In genomic region chr1:187691439-187691838, GRCh38 we compare ENCODE assay signal across 1 cellular context.
TF ChIP-seq lines count a peak whose summit lies in the region.

No MANE protein-coding gene starts in this region.

TF ChIP-seq in IMR-90, 13 proteins besides CTCF, POLR2A, EP300 and RAD21 (continued from another document):
- TF ChIP-seq USF2 (IDR thresholded peaks at IDR 0.05; ENCODE audit: low read depth, low read length) (no peak), FOS (IDR thresholded peaks at IDR 0.05; ENCODE audit: low read depth, low read length) (peak; percentile 99), MAZ (IDR thresholded peaks at IDR 0.05; ENCODE audit: borderline replicate concordance, low read depth, low read length) (peak; percentile 34; the same call in 1 of the 2 replicates), ELK1 (IDR thresholded peaks at IDR 0.05; ENCODE audit: borderline replicate concordance, low read depth, low read length) (no peak), SMC3 (IDR thresholded peaks at IDR 0.05; ENCODE audit: low read depth, low read length) (no peak), BHLHE40 (IDR thresholded peaks at IDR 0.05; ENCODE audit: low read depth, low read length) (no peak; the same call in 1 of the 2 replicates)
